8 cellular contexts compared by ENCODE assay signal in the genomic region with DNA sequence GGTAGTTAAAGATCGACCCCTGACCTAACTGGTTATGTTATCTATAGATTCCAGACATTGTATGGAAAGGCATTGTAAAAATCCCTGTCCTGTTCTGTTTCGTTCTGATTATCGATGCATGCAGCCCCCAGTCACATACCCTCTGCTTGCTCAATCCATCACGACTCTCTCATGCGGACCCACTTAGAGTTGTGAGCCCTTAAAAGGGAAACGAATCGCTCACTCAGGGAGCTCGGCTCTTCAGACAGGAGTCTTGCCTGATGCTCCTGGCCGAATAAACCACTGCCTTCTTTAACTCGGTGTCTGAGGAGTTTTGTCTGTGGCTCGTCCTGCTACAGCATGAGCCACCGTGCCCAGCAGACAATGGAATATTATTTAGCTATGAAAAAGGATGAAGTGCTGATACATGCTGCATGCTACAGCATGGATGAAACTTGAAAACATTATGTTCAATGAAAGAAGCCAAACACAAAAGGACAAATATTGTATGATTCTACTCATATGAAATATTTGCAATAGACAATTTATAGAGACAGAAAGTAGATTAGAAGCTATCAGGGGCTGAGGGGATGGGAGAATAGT.
DNase-seq lines count a peak whose midpoint lies in the region; ATAC-seq and TF ChIP-seq lines count a peak whose summit lies in the region.

No MANE protein-coding gene starts in this region.

- H3K9me3 ChIP-seq in BLaER1 (no peaks in the 10 kb centered on the region), HEK293 (ENCODE audit: control insufficient read depth, insufficient read depth, low read depth, low read length) (no peaks in the 10 kb centered on the region), adipocyte (ENCODE audit: control insufficient read depth, low read length) (no peaks in the 10 kb centered on the region)

- ATAC-seq in GM21360 (IDR thresholded peaks at IDR 0.05; ENCODE audit: unreplicated experiment) (no peak), HG02678 (IDR thresholded peaks at IDR 0.05; ENCODE audit: unreplicated experiment) (no peak)

- H3K4me1 Mint-ChIP-seq in nephron, result peaks cover 30% of the 10 kb centered on the region

- TF ChIP-seq CTCF in HEK293 (tag by site-specific recombination; IDR thresholded peaks at IDR 0.05), result no peak
- no peak for TF ChIP-seq CTCF in nephron (IDR thresholded peaks at IDR 0.05; ENCODE audit: unreplicated experiment in 3 of 3)

- H3K9ac ChIP-seq in BLaER1 (no peak overlapping the region), adipocyte (ENCODE audit: low read length) (peak overlapping the region; percentile 71)

- H3K4me1 ChIP-seq in BLaER1, result peaks cover 5% of the 10 kb centered on the region; the same call in 1 of the 2 replicates
- H3K4me1 ChIP-seq in HEK293 (ENCODE audit: control insufficient read depth, insufficient read depth, low read length), result no peaks in the 10 kb centered on the region; the same call in 1 of the 2 replicates
- peaks cover 14% of the 10 kb centered on the region for H3K4me1 ChIP-seq in adipocyte (ENCODE audit: control insufficient read depth, insufficient read depth, low read length)

- H3K27me3 ChIP-seq in BLaER1 (no peaks in the 10 kb centered on the region), adipocyte (replicated peaks; ENCODE audit: control insufficient read depth, insufficient read depth, low read length) (no peaks in the 10 kb centered on the region)

- no peaks in the 10 kb centered on the region for H3K9me3 Mint-ChIP-seq in nephron

- H4K20me1 ChIP-seq in BLaER1, result no peaks in the 10 kb centered on the region

- H3K27me3 Mint-ChIP-seq in nephron (ENCODE audit: low read depth), result peaks cover under 1% of the 10 kb centered on the region

- no peak overlapping the region for H3K27ac ChIP-seq in BLaER1
- H3K27ac ChIP-seq in HEK293 (ENCODE audit: extremely low read depth, low read depth, low read length), result no peak overlapping the region

- DNase-seq in adipocyte (ENCODE audit: low read depth), result no peak
- DNase-seq in NCI-H187 (lab: John Stamatoyannopoulos, UW), result no peak
- DNase-seq in erythroblast (lab: John Stamatoyannopoulos, UW), result no peak

- no peaks in the 10 kb centered on the region for H3K36me3 Mint-ChIP-seq in nephron (ENCODE audit: low read depth)

- peak overlapping the region in 2 of 3 experiments; percentile 63 to 87 for H3K27ac Mint-ChIP-seq in nephron

- no peaks in the 10 kb centered on the region for H3K36me3 ChIP-seq in BLaER1
- H3K36me3 ChIP-seq in HEK293 (ENCODE audit: control insufficient read depth in 2 of 2, insufficient read depth in 1 of 2, low read length in 2 of 2), result no peaks in the 10 kb centered on the region
- no peaks in the 10 kb centered on the region for H3K36me3 ChIP-seq in adipocyte (ENCODE audit: control insufficient read depth, insufficient read depth, low read length, severe bottlenecking)

- no peak overlapping the region for H3K4me3 ChIP-seq in BLaER1
- peak overlapping the region; percentile 12 for H3K4me3 ChIP-seq in HEK293 (ENCODE audit: low read depth, low read length)
- peak overlapping the region; percentile 67 for H3K4me3 ChIP-seq in adipocyte (ENCODE audit: low read length)

- peak overlapping the region; percentile 72 to 77 (median 74) for H3K4me3 Mint-ChIP-seq in nephron

- CTCF ChIA-PET in HEK293 (lab: Yijun Ruan, JAX), result interaction anchor here (0.6 to 14.5 kb wide), 40 partner anchors 10 to 547 kb away, joined by 3 to 287 read pairs (median 4); a partner anchor contains a TSS

- H3K4me2 ChIP-seq in BLaER1, result peak overlapping the region; percentile 33

- POLR2A ChIA-PET in HEK293 (lab: Yijun Ruan, JAX), result interaction anchor here (0.5 to 2.6 kb wide), 10 partner anchors 10 to 189 kb away, joined by 3 to 35 read pairs (median 6); a partner anchor contains a TSS

- no peak for TF ChIP-seq POLR2A in erythroblast (IDR thresholded peaks at IDR 0.05; ENCODE audit: low read length)

TF ChIP-seq in HEK293, 187 proteins besides CTCF, POLR2A, EP300 and RAD21 (continues in another document):
- TF ChIP-seq, protein P1, sequence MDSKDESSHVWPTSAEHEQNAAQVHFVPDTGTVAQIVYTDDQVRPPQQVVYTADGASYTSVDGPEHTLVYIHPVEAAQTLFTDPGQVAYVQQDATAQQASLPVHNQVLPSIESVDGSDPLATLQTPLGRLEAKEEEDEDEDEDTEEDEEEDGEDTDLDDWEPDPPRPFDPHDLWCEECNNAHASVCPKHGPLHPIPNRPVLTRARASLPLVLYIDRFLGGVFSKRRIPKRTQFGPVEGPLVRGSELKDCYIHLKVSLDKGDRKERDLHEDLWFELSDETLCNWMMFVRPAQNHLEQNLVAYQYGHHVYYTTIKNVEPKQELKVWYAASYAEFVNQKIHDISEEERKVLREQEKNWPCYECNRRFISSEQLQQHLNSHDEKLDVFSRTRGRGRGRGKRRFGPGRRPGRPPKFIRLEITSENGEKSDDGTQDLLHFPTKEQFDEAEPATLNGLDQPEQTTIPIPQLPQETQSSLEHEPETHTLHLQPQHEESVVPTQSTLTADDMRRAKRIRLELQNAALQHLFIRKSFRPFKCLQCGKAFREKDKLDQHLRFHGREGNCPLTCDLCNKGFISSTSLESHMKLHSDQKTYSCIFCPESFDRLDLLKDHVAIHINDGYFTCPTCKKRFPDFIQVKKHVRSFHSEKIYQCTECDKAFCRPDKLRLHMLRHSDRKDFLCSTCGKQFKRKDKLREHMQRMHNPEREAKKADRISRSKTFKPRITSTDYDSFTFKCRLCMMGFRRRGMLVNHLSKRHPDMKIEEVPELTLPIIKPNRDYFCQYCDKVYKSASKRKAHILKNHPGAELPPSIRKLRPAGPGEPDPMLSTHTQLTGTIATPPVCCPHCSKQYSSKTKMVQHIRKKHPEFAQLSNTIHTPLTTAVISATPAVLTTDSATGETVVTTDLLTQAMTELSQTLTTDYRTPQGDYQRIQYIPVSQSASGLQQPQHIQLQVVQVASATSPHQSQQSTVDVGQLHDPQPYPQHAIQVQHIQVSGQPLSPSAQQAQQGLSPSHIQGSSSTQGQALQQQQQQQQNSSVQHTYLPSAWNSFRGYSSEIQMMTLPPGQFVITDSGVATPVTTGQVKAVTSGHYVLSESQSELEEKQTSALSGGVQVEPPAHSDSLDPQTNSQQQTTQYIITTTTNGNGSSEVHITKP (tag by site-specific recombination; IDR thresholded peaks at IDR 0.05), result no peak
- TF ChIP-seq GLI4 (tag by site-specific recombination; IDR thresholded peaks at IDR 0.05) (no peak), ZNF366 (tag by site-specific recombination; conservative IDR thresholded peaks at IDR 0.05) (no peak)
- TF ChIP-seq, protein P2, sequence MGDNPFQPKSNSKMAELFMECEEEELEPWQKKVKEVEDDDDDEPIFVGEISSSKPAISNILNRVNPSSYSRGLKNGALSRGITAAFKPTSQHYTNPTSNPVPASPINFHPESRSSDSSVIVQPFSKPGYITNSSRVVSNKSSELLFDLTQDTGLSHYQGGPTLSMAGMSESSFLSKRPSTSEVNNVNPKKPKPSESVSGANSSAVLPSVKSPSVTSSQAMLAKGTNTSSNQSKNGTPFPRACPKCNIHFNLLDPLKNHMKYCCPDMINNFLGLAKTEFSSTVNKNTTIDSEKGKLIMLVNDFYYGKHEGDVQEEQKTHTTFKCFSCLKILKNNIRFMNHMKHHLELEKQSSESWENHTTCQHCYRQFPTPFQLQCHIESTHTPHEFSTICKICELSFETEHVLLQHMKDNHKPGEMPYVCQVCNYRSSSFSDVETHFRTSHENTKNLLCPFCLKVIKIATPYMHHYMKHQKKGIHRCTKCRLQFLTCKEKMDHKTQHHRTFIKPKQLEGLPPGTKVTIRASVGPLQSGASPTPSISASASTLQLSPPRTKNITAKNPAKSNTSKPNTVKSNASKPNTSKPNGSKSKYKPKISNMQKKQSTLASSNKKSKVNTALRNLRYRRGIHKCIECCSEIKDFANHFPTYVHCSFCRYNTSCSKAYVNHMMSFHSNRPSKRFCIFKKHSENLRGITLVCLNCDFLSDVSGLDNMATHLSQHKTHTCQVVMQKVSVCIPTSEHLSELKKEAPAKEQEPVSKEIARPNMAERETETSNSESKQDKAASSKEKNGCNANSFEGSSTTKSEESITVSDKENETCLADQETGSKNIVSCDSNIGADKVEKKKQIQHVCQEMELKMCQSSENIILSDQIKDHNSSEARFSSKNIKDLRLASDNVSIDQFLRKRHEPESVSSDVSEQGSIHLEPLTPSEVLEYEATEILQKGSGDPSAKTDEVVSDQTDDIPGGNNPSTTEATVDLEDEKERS (tag by site-specific recombination; IDR thresholded peaks at IDR 0.05), result no peak
- TF ChIP-seq, protein P3, sequence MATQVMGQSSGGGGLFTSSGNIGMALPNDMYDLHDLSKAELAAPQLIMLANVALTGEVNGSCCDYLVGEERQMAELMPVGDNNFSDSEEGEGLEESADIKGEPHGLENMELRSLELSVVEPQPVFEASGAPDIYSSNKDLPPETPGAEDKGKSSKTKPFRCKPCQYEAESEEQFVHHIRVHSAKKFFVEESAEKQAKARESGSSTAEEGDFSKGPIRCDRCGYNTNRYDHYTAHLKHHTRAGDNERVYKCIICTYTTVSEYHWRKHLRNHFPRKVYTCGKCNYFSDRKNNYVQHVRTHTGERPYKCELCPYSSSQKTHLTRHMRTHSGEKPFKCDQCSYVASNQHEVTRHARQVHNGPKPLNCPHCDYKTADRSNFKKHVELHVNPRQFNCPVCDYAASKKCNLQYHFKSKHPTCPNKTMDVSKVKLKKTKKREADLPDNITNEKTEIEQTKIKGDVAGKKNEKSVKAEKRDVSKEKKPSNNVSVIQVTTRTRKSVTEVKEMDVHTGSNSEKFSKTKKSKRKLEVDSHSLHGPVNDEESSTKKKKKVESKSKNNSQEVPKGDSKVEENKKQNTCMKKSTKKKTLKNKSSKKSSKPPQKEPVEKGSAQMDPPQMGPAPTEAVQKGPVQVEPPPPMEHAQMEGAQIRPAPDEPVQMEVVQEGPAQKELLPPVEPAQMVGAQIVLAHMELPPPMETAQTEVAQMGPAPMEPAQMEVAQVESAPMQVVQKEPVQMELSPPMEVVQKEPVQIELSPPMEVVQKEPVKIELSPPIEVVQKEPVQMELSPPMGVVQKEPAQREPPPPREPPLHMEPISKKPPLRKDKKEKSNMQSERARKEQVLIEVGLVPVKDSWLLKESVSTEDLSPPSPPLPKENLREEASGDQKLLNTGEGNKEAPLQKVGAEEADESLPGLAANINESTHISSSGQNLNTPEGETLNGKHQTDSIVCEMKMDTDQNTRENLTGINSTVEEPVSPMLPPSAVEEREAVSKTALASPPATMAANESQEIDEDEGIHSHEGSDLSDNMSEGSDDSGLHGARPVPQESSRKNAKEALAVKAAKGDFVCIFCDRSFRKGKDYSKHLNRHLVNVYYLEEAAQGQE (tag by site-specific recombination; IDR thresholded peaks at IDR 0.05), result no peak
